ENCODE assay signal across 17 cellular contexts in the genomic region with DNA sequence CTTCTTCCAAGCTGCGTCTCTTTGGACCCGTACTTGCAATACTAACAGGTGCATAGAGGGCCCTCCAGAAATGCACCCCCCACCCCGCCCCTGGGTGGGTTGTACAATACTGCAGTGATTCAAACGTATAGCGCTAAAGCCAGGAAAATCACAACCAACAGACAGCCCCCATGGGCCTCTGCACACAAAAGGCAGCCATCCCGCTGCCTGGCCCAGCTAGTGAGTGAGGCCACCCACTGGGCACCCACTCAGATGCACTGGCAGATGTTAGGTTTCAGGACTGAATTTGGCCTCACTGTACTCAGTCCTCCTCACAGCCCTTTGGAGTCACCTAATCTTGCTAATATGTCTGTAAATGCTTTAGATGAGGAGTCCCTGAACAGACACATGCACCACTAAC.
DNase-seq lines count a peak whose midpoint lies in the region; ATAC-seq and TF ChIP-seq lines count a peak whose summit lies in the region.
"Had no signal": no experiment of that assay in that cellular context is flagged by ENCODE, and none has a peak within 500 bp of the region (broad histone marks: within the 10 kb centered on the region; RNA-seq: fewer than 3 reads in every experiment).

No MANE protein-coding gene starts in this region.

- intact Hi-C loops in stomach (cut with DNase I; ENCODE audit: low total_unique reads) = no loop called here

- H4K20me1 ChIP-seq in GM23338 (replicated peaks; ENCODE audit: insufficient read depth) = no peaks in the 10 kb centered on the region
- H4K20me1 ChIP-seq: BLaER1 had no signal

- 83 to 95% (median 94%) methylated on average over 2 to 6 of the region's 6 CpGs for WGBS in stomach, 5 donors
- 93 to 100% methylated on average over 1 to 6 of the region's 6 CpGs for WGBS in gastroesophageal sphincter (ENCODE audit: low coverage in 1 of 2), 2 donors

- H3K27me3 Mint-ChIP-seq in GM23338 (ENCODE audit: insufficient read depth, low read depth, poor library complexity) = no peaks in the 10 kb centered on the region
- peaks cover 16% of the 10 kb centered on the region for H3K27me3 Mint-ChIP-seq in osteocyte (ENCODE audit: unreplicated experiment)
- H3K27me3 Mint-ChIP-seq in naive thymus-derived CD8-positive, alpha-beta T cell = peaks cover 5 to 28% (median 12%) of the 10 kb centered on the region in 5 donors

- peaks cover 12% of the 10 kb centered on the region for H3K4me1 ChIP-seq in GM23338 (ENCODE audit: insufficient read depth)
- no peaks in the 10 kb centered on the region for H3K4me1 ChIP-seq in stomach
- no peaks in the 10 kb centered on the region for H3K4me1 ChIP-seq in gastroesophageal sphincter
- H3K4me1 ChIP-seq: BLaER1, Caco-2 had no signal

- H3K27me3 ChIP-seq in GM23338 (ENCODE audit: insufficient read depth) (no peaks in the 10 kb centered on the region), stomach (peaks cover 0 to 18% (median 0%) of the 10 kb centered on the region in 3 donors), gastroesophageal sphincter (peaks cover 33% of the 10 kb centered on the region)
- H3K27me3 ChIP-seq: BLaER1 had no signal

- H3K27ac ChIP-seq in GM23338 (ENCODE audit: low read depth) (no peak overlapping the region), stomach (no peak overlapping the region), gastroesophageal sphincter (no peak overlapping the region)
- H3K27ac ChIP-seq: BLaER1, HL-60 had no signal

- no peaks in the 10 kb centered on the region for H3K36me3 Mint-ChIP-seq in GM23338 (ENCODE audit: low read depth)
- no peaks in the 10 kb centered on the region for H3K36me3 Mint-ChIP-seq in osteocyte (ENCODE audit: unreplicated experiment)
- no peaks in the 10 kb centered on the region for H3K36me3 Mint-ChIP-seq in naive thymus-derived CD8-positive, alpha-beta T cell
- H3K36me3 Mint-ChIP-seq: CD8-positive, alpha-beta memory T cell had no signal

- peaks cover 6% of the 10 kb centered on the region; the same call in 1 of the 2 replicates for H3K9me2 ChIP-seq in GM23338 (ENCODE audit: insufficient read depth)

- H3K79me2 ChIP-seq in GM23338 (replicated peaks; ENCODE audit: insufficient read depth) = no peaks in the 10 kb centered on the region

- H3K9me3 ChIP-seq in stomach (no peaks in the 10 kb centered on the region), gastroesophageal sphincter (no peaks in the 10 kb centered on the region)
- H3K9me3 ChIP-seq: BLaER1, Caco-2 had no signal

- TF ChIP-seq POLR2A in stomach (IDR thresholded peaks at IDR 0.05) = no peak
- no peak for TF ChIP-seq POLR2A in gastroesophageal sphincter (IDR thresholded peaks at IDR 0.05)

- no peaks in the 10 kb centered on the region for H3F3A ChIP-seq in GM23338 (replicated peaks; ENCODE audit: low read depth)

- H3K4me3 ChIP-seq in GM23338 = no peak overlapping the region
- H3K4me3 ChIP-seq in stomach = no peak overlapping the region
- H3K4me3 ChIP-seq in gastroesophageal sphincter = no peak overlapping the region
- H3K4me3 ChIP-seq: BLaER1 had no signal

- H3K36me3 ChIP-seq in GM23338 (ENCODE audit: insufficient read depth) (no peaks in the 10 kb centered on the region), stomach (no peaks in the 10 kb centered on the region), gastroesophageal sphincter (no peaks in the 10 kb centered on the region)
- H3K36me3 ChIP-seq: BLaER1 had no signal

- DNase-seq in NCI-H345 (lab: John Stamatoyannopoulos, UW) = peak; percentile 18
- DNase-seq in NCI-H345 treated with DMSO at 0.1 percent for 48 hours (lab: John Stamatoyannopoulos, UW; ENCODE audit: unreplicated experiment) = no peak
- no peak for DNase-seq in GM23338 (ENCODE audit: low spot score)
- DNase-seq in ecto neural progenitor cell (ENCODE audit: low spot score) = peak; percentile 37
- peak; percentile 73 for DNase-seq in osteocyte (ENCODE audit: extremely low spot score, unreplicated experiment)
- DNase-seq in stomach = no peak
- DNase-seq in naive thymus-derived CD8-positive, alpha-beta T cell = no peak
- DNase-seq: 8988T; AML-193; Caco-2; CD8-positive, alpha-beta memory T cell; DND-41; GDM1; HCEC 1CT had no signal

- TF ChIP-seq EP300 in stomach (IDR thresholded peaks at IDR 0.05) (no peak), gastroesophageal sphincter (IDR thresholded peaks at IDR 0.05) (no peak)

- 0 out of 2 replicates have a peak overlapping the region, but pooled peaks have one; percentile 43 for H2AFZ ChIP-seq in GM23338

- ATAC-seq in GM23338 (peak; percentile 60; the same call in 2 of the 3 replicates), gastroesophageal sphincter (no peak)
- ATAC-seq in naive thymus-derived CD8-positive, alpha-beta T cell = no peak

- H3K9me3 Mint-ChIP-seq in GM23338 = no peaks in the 10 kb centered on the region
- H3K9me3 Mint-ChIP-seq in osteocyte (ENCODE audit: unreplicated experiment) = no peaks in the 10 kb centered on the region
- no peaks in the 10 kb centered on the region for H3K9me3 Mint-ChIP-seq in naive thymus-derived CD8-positive, alpha-beta T cell
- H3K9me3 Mint-ChIP-seq: CD8-positive, alpha-beta memory T cell had no signal

- H3K4me1 Mint-ChIP-seq in GM23338 (peaks cover 26% of the 10 kb centered on the region), osteocyte (ENCODE audit: unreplicated experiment) (no peaks in the 10 kb centered on the region)
- H3K4me1 Mint-ChIP-seq in naive thymus-derived CD8-positive, alpha-beta T cell = peaks cover 0 to 3% (median 0%) of the 10 kb centered on the region in 4 donors
- H3K4me1 Mint-ChIP-seq: CD8-positive, alpha-beta memory T cell had no signal

- no peak overlapping the region; the same call in 2 of the 3 replicates for H3K4me3 Mint-ChIP-seq in GM23338
- no peak overlapping the region for H3K4me3 Mint-ChIP-seq in osteocyte (ENCODE audit: unreplicated experiment)
- no peak overlapping the region for H3K4me3 Mint-ChIP-seq in naive thymus-derived CD8-positive, alpha-beta T cell
- H3K4me3 Mint-ChIP-seq: CD8-positive, alpha-beta memory T cell had no signal

- POLR2A ChIA-PET in naive thymus-derived CD8-positive, alpha-beta T cell (lab: Charles Lee) = no interaction called here

- H3K27ac Mint-ChIP-seq in GM23338 (no peak overlapping the region), osteocyte (ENCODE audit: unreplicated experiment) (no peak overlapping the region)
- no peak overlapping the region for H3K27ac Mint-ChIP-seq in naive thymus-derived CD8-positive, alpha-beta T cell
- H3K27ac Mint-ChIP-seq: CD8-positive, alpha-beta memory T cell had no signal

- TF ChIP-seq CTCF in GM23338 (conservative IDR thresholded peaks at IDR 0.05; ENCODE audit: low read depth in 2 of 2) (no peak), osteocyte (IDR thresholded peaks at IDR 0.05) (no peak), stomach (IDR thresholded peaks at IDR 0.05) (no peak), gastroesophageal sphincter (IDR thresholded peaks at IDR 0.05) (no peak)

- H3K4me2 ChIP-seq in GM23338 = no peak overlapping the region
- H3K4me2 ChIP-seq: BLaER1 had no signal

TF ChIP-seq in GM23338, 12 proteins besides CTCF, POLR2A, EP300 and RAD21:
- TF ChIP-seq JUNB (IDR thresholded peaks at IDR 0.05; ENCODE audit: unreplicated experiment) = no peak
- TF ChIP-seq, protein P1, sequence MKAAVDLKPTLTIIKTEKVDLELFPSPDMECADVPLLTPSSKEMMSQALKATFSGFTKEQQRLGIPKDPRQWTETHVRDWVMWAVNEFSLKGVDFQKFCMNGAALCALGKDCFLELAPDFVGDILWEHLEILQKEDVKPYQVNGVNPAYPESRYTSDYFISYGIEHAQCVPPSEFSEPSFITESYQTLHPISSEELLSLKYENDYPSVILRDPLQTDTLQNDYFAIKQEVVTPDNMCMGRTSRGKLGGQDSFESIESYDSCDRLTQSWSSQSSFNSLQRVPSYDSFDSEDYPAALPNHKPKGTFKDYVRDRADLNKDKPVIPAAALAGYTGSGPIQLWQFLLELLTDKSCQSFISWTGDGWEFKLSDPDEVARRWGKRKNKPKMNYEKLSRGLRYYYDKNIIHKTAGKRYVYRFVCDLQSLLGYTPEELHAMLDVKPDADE (IDR thresholded peaks at IDR 0.05) = no peak
- TF ChIP-seq CREB1 (CRISPR knock-in tag; IDR thresholded peaks at IDR 0.05; ENCODE audit: low read depth) = no peak
- TF ChIP-seq STAT1 (IDR thresholded peaks at IDR 0.05; ENCODE audit: unreplicated experiment) = no peak

Comparison
In these comparisons a context has a peak if more than half of its experiments do, and no peak if none do; other contexts are left out.
1. DNase-seq: peak in NCI-H345 (single experiment), ecto neural progenitor cell (single experiment) and osteocyte (single experiment); none in NCI-H345 treated with DMSO at 0.1 percent for 48 hours (single experiment), GM23338 (single experiment), stomach (single experiment) and naive thymus-derived CD8-positive, alpha-beta T cell (0 of 10).